In the genomic region with DNA sequence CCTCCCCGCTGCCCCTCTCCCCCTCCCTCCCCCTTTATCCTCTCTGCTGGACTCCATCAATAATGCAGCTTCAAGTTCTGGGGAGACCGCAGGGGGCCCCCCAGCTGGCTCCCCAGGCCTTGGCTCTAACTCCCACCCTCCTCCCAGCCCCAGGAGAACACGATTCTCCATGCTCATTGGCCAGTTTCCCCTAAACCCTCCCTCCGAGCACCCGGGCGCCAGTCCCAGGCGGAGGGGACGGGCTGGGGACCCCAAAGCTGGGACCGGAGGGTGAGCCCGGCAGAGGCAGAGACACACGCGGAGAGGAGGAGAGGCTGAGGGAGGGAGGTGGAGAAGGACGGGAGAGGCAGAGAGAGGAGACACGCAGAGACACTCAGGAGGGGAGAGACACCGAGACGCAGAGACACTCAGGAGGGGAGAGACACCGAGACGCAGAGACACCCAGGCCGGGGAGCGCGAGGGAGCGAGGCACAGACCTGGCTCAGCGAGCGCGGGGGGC, we compare ENCODE assay signal across 8 cellular contexts. TPM values are rescaled to one million over a fixed set of nuclear protein-coding genes. Genes with fewer than 3 reads are reported as not detected.
DNase-seq lines count a peak whose midpoint lies in the region; ATAC-seq and TF ChIP-seq lines count a peak whose summit lies in the region.

A gene (plus strand): TSS at position 282 of the 499 bp plus-strand sequence. CDS start 441 bp downstream, outside the sequence.

- no peak within 1 kb of the TSS for H4K5ac ChIP-seq in H9 (ENCODE audit: insufficient read length, low read depth, low read length)

- no peak within 1 kb of the TSS for H2AFZ ChIP-seq in H9 (ENCODE audit: low read length)

- TF ChIP-seq POLR2A in gastrocnemius medialis (IDR thresholded peaks at IDR 0.05), result no peak

- POLR2A ChIA-PET in activated naive CD8-positive, alpha-beta T cell treated with anti-CD3 and anti-CD28 coated beads, Interleukin-2, amount 10 ng/mL, durations not matched to agents 7 days and 5 days (lab: Charles Lee), result no interaction called here

- peak; percentile 66 for DNase-seq in H9
- DNase-seq in activated naive CD8-positive, alpha-beta T cell treated with anti-CD3 and anti-CD28 coated beads, Interleukin-2, amount 10 ng/mL, durations not matched to agents 7 days and 5 days, result no peak
- no peak for DNase-seq in gastrocnemius medialis
- no peak for DNase-seq in HUDEP-2 (lab: John Stamatoyannopoulos, UW; ENCODE audit: unreplicated experiment in 76 of 76)
- no peak for DNase-seq in GM19240 (ENCODE audit: insufficient read length, low spot score)

- no peak within 1 kb of the TSS for H3K4ac ChIP-seq in H9 (ENCODE audit: low read depth, low read length)

- no peak within 1 kb of the TSS for H2BK15ac ChIP-seq in H9 (ENCODE audit: low read depth, low read length)

- H4K91ac ChIP-seq in H9 (ENCODE audit: insufficient read length, low read depth, low read length), result no peak within 1 kb of the TSS

- H3K79me1 ChIP-seq in H9 (ENCODE audit: insufficient read depth, low read depth, low read length, poor library complexity, severe bottlenecking), result no peaks in the 10 kb centered on the region

- in situ Hi-C loops in gastrocnemius medialis (cut with MboI; ENCODE audit: low sequenced_read_pairs in 4 of 4), result loop anchor here in 3 of 4 donors (10.0 kb wide), 2 partner anchors 72 to 128 kb away; no protein-coding TSS in a partner anchor

- H3K18ac ChIP-seq in H9 (ENCODE audit: insufficient read length, low read depth, low read length), result no peak within 1 kb of the TSS

- peaks cover 13% of the 10 kb centered on the region for H3K23me2 ChIP-seq in H9 (ENCODE audit: insufficient read length, low read depth, low read length, poor library complexity, severe bottlenecking)

- no peaks in the 10 kb centered on the region; a peak in 1 of 5 replicates for H3K9me3 Mint-ChIP-seq in H9
- no peaks in the 10 kb centered on the region for H3K9me3 Mint-ChIP-seq in activated naive CD8-positive, alpha-beta T cell treated with anti-CD3 and anti-CD28 coated beads, Interleukin-2, amount 10 ng/mL, durations not matched to agents 7 days and 5 days

- H3K9me3 ChIP-seq in H9 (ENCODE audit: control insufficient read depth, low read depth, low read length) (no peaks in the 10 kb centered on the region), iPS-15b (ENCODE audit: control insufficient read depth, insufficient read depth, low read length) (no peaks in the 10 kb centered on the region), gastrocnemius medialis (no peaks in the 10 kb centered on the region)

- no peaks in the 10 kb centered on the region for H4K20me1 ChIP-seq in H9 (ENCODE audit: control insufficient read depth, insufficient read depth, insufficient read length)

- H3K4me1 ChIP-seq in H9 (ENCODE audit: insufficient read depth, low read length) (peaks cover 13% of the 10 kb centered on the region; the same call in 1 of the 2 replicates), iPS-15b (ENCODE audit: control insufficient read depth, insufficient read depth, low read length) (peaks cover 31% of the 10 kb centered on the region), gastrocnemius medialis (peaks cover 4 to 7% of the 10 kb centered on the region in 2 donors)

- H3K4me3 ChIP-seq in iPS-15b (ENCODE audit: low read depth, low read length) (peak within 1 kb of the TSS; percentile 87), gastrocnemius medialis (peak within 1 kb of the TSS; percentile 10 to 44 (median 32))

- peak within 1 kb of the TSS; percentile 58 for H3K4me2 ChIP-seq in H9 (ENCODE audit: insufficient read depth, insufficient read length, low read length)

- no peak within 1 kb of the TSS for H3K14ac ChIP-seq in H9 (ENCODE audit: insufficient read depth, low read length)

- H2BK20ac ChIP-seq in H9 (ENCODE audit: low read depth, low read length, poor library complexity, severe bottlenecking), result no peak within 1 kb of the TSS

- no peak within 1 kb of the TSS for H3K27ac Mint-ChIP-seq in H9
- H3K27ac Mint-ChIP-seq in activated naive CD8-positive, alpha-beta T cell treated with anti-CD3 and anti-CD28 coated beads, Interleukin-2, amount 10 ng/mL, durations not matched to agents 7 days and 5 days, result no peak within 1 kb of the TSS

- no peak within 1 kb of the TSS for H3K27ac ChIP-seq in H9 (ENCODE audit: insufficient read length, low read depth, low read length)
- H3K27ac ChIP-seq in gastrocnemius medialis, result no peak within 1 kb of the TSS

- no peaks in the 10 kb centered on the region; a peak in 1 of 7 replicates for H3K36me3 Mint-ChIP-seq in H9 (ENCODE audit: insufficient read depth in 1 of 3, low read depth in 3 of 3)
- no peaks in the 10 kb centered on the region for H3K36me3 Mint-ChIP-seq in activated naive CD8-positive, alpha-beta T cell treated with anti-CD3 and anti-CD28 coated beads, Interleukin-2, amount 10 ng/mL, durations not matched to agents 7 days and 5 days

- H3K56ac ChIP-seq in H9 (ENCODE audit: insufficient read length, low read depth, low read length), result no peak within 1 kb of the TSS

- no peak within 1 kb of the TSS for H2BK12ac ChIP-seq in H9 (ENCODE audit: insufficient read length, low read depth, low read length)

- H2BK5ac ChIP-seq in H9 (ENCODE audit: insufficient read length, low read length), result no peak within 1 kb of the TSS

- peaks cover 59 to 76% of the 10 kb centered on the region in 2 experiments for H3K4me1 Mint-ChIP-seq in H9
- H3K4me1 Mint-ChIP-seq in activated naive CD8-positive, alpha-beta T cell treated with anti-CD3 and anti-CD28 coated beads, Interleukin-2, amount 10 ng/mL, durations not matched to agents 7 days and 5 days, result peaks cover 13% of the 10 kb centered on the region

- intact Hi-C loops in gastrocnemius medialis (cut with DNase I; ENCODE audit: low total_unique reads), result no loop called here

- no peak within 1 kb of the TSS for H3K23ac ChIP-seq in H9 (ENCODE audit: insufficient read length, low read depth, low read length)

- no peak for ATAC-seq in activated naive CD8-positive, alpha-beta T cell treated with anti-CD3 and anti-CD28 coated beads, Interleukin-2, amount 10 ng/mL, durations not matched to agents 7 days and 5 days (ENCODE audit: low read depth)
- ATAC-seq in gastrocnemius medialis (no peak), HG03439 (IDR thresholded peaks at IDR 0.05; ENCODE audit: unreplicated experiment) (no peak), HG03460 (IDR thresholded peaks at IDR 0.05; ENCODE audit: unreplicated experiment) (no peak)

- peaks cover 65% of the 10 kb centered on the region for H3K27me3 Mint-ChIP-seq in H9 (ENCODE audit: low read depth)
- H3K27me3 Mint-ChIP-seq in activated naive CD8-positive, alpha-beta T cell treated with anti-CD3 and anti-CD28 coated beads, Interleukin-2, amount 10 ng/mL, durations not matched to agents 7 days and 5 days, result peaks cover 48% of the 10 kb centered on the region

- H3T11ph ChIP-seq in H9 (ENCODE audit: low read length), result no peak within 1 kb of the TSS

- H2BK120ac ChIP-seq in H9 (ENCODE audit: low read depth, low read length, poor library complexity, severe bottlenecking), result no peak within 1 kb of the TSS

- no peaks in the 10 kb centered on the region for H3K36me3 ChIP-seq in iPS-15b (ENCODE audit: control insufficient read depth, insufficient read depth, low read length)
- H3K36me3 ChIP-seq in gastrocnemius medialis, result no peaks in the 10 kb centered on the region

- no peak within 1 kb of the TSS for H2AK5ac ChIP-seq in H9 (ENCODE audit: insufficient read length, low read length)

- no peak within 1 kb of the TSS for H3K9ac ChIP-seq in H9 (ENCODE audit: extremely low read depth, insufficient read length, low read length)
- H3K9ac ChIP-seq in iPS-15b (ENCODE audit: low read depth, low read length), result no peak within 1 kb of the TSS

- peak within 1 kb of the TSS; percentile 75 to 96 for H3K4me3 Mint-ChIP-seq in H9
- peak within 1 kb of the TSS; percentile 57 for H3K4me3 Mint-ChIP-seq in activated naive CD8-positive, alpha-beta T cell treated with anti-CD3 and anti-CD28 coated beads, Interleukin-2, amount 10 ng/mL, durations not matched to agents 7 days and 5 days

- H4K8ac ChIP-seq in H9 (replicated peaks; ENCODE audit: insufficient read length, low read depth, low read length), result no peak within 1 kb of the TSS

- peaks cover 13% of the 10 kb centered on the region; the same call in 1 of the 2 replicates for H3K27me3 ChIP-seq in H9 (ENCODE audit: insufficient read depth, low read length)
- H3K27me3 ChIP-seq in iPS-15b (ENCODE audit: control insufficient read depth, insufficient read depth, low read length), result peaks cover 51% of the 10 kb centered on the region
- H3K27me3 ChIP-seq in gastrocnemius medialis, result peaks cover 32 to 38% (median 34%) of the 10 kb centered on the region in 3 donors

- H3K79me2 ChIP-seq in H9 (ENCODE audit: insufficient read depth, low read length), result no peaks in the 10 kb centered on the region

- TF ChIP-seq CTCF in H9 (conservative IDR thresholded peaks at IDR 0.05) (no peak), gastrocnemius medialis (IDR thresholded peaks at IDR 0.05 in 4 of 5, conservative IDR thresholded peaks at IDR 0.05 in 1 of 5) (no peak)

- no CpG with 5 or more reads among the region's 25 CpGs for WGBS in H9 (ENCODE audit: extremely low coverage, insufficient read length, low lambda C conversion rate)

RNA-seq across cellular contexts. Expression of the gene that starts here (rescaled TPM):
- total RNA-seq in H9 (2021) (14.7 and 15.5 TPM in 2 replicates), gastrocnemius medialis (1 to 10 TPM in 2 of 4 donors, not detected in 2; 1.5 to 5.1 TPM)
- total RNA-seq in activated naive CD8-positive, alpha-beta T cell treated with anti-CD3 and anti-CD28 coated beads, Interleukin-2, amount 10 ng/mL, durations not matched to agents 7 days and 5 days, result not detected
